ENCODE assay signal across 1 cellular context in genomic region chr3:49411550-49411967, GRCh38.
TF ChIP-seq lines count a peak whose summit lies in the region.

No MANE protein-coding gene starts in this region.

TF ChIP-seq in K562, 482 proteins besides CTCF, POLR2A, EP300 and RAD21 (continued from another document):
- TF ChIP-seq ZBTB5 (IDR thresholded peaks at IDR 0.05), result no peak
- TF ChIP-seq DIDO1 (tag; IDR thresholded peaks at IDR 0.05; ENCODE audit: low read depth), result no peak
- TF ChIP-seq NR2C1 (IDR thresholded peaks at IDR 0.05), result no peak
- peak; percentile 38; the same call in 1 of the 2 replicates for TF ChIP-seq NR2C1 (tag; IDR thresholded peaks at IDR 0.05)
- TF ChIP-seq ZNF77 (CRISPR knock-in tag; IDR thresholded peaks at IDR 0.05), result no peak
- TF ChIP-seq PHTF2 (CRISPR knock-in tag; IDR thresholded peaks at IDR 0.05), result no peak
- no peak for TF ChIP-seq ZNF57 (CRISPR knock-in tag; IDR thresholded peaks at IDR 0.05)
- no peak for TF ChIP-seq RBM34 (IDR thresholded peaks at IDR 0.05; ENCODE audit: borderline replicate concordance, insufficient read depth, low read length)
- no peak for TF ChIP-seq ZNF668 (CRISPR knock-in tag; IDR thresholded peaks at IDR 0.05)
- no peak for TF ChIP-seq HLTF (IDR thresholded peaks at IDR 0.05)
